ENCODE assay signal across 10 cellular contexts in the genomic region with DNA sequence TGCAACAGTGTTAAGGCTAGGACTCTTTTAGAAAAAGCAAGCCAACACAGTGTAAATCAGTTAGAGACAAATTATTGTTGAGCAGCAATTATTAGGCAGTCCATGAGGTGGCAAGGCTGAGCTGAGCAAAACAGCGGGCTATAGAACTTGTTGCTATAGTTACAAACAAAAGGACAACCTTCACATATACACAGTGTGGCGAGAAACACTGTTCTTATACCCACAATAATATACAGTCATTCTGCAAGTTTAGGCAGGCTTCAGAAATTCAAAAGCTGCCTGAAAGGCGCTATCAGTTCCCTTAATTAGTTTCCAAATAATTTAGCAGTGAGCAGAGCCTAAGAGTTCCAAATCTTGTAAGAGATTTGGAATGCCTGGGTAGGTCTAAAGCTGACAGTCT. TPM values are rescaled to one million over a fixed set of nuclear protein-coding genes. Genes with fewer than 3 reads are reported as not detected.
A peak's percentile ranks its signal among the peaks of the same experiment; 100 is the strongest.
DNase-seq lines count a peak whose midpoint lies in the region; ATAC-seq, FAIRE-seq and TF ChIP-seq lines count a peak whose summit lies in the region.
"Not testable (repeated sequence)": the region's sequence is repeated elsewhere in the genome, so short reads cannot be mapped to it uniquely, and the experiment has no call there.
"Had no signal": no experiment of that assay in that cellular context is flagged by ENCODE, and none has a peak within 500 bp of the region (broad histone marks: within the 10 kb centered on the region; RNA-seq: fewer than 3 reads in every experiment).

No MANE protein-coding gene starts in this region.

- TF ChIP-seq CTCF in A549 (IDR thresholded peaks at IDR 0.05); mucosa of descending colon (IDR thresholded peaks at IDR 0.05): not testable (repeated sequence)
- peak in 1 of 2 donors; percentile 16 for TF ChIP-seq CTCF in mammary epithelial cell (conservative IDR thresholded peaks at IDR 0.05 in 1 of 2, IDR thresholded peaks at IDR 0.05 in 1 of 2; ENCODE audit: extremely low read depth in 1 of 2, insufficient read depth in 1 of 2, low read depth in 1 of 2, low read length in 2 of 2)

- CTCF ChIA-PET in A549 (lab: Yijun Ruan, JAX); mammary epithelial cell (lab: Charles Lee; ENCODE audit: low non-redundant PET): not testable (repeated sequence)

- H3K4me3 ChIP-seq in A549; mammary epithelial cell (replicated peaks in 1 of 3; ENCODE audit: insufficient read depth in 1 of 3, low read depth in 2 of 3, low read length in 3 of 3); mucosa of descending colon: not testable (repeated sequence)

- not testable (repeated sequence) for H4K20me1 ChIP-seq in mammary epithelial cell (ENCODE audit: insufficient read depth, low read length)

- not testable (repeated sequence) for TF ChIP-seq RAD21 in A549 (conservative IDR thresholded peaks at IDR 0.05 in 1 of 2, IDR thresholded peaks at IDR 0.05 in 1 of 2)

- WGBS in A549 (ENCODE audit: missing lambda C conversion rate): 78% methylated on average over 3 of the region's 3 CpGs
- 0% methylated on average over 2 of the region's 3 CpGs for WGBS in mammary epithelial cell (ENCODE audit: low coverage, missing lambda C conversion rate)

- not testable (repeated sequence) for H3K4me2 ChIP-seq in A549; mammary epithelial cell (ENCODE audit: insufficient read depth, low read depth, low read length)

- not testable (repeated sequence) for H3K27me3 ChIP-seq in mammary epithelial cell (ENCODE audit: insufficient read depth, low read length)

- not testable (repeated sequence) for TF ChIP-seq EP300 in A549 (IDR thresholded peaks at IDR 0.05)

- H3K36me3 ChIP-seq in mammary epithelial cell (ENCODE audit: insufficient read depth, low read length); mucosa of descending colon (ENCODE audit: low read depth): not testable (repeated sequence)

- H3K4me1 ChIP-seq in A549 (peaks cover 12% of the 10 kb centered on the region), mammary epithelial cell (ENCODE audit: insufficient read depth, low read length) (peaks cover 13% of the 10 kb centered on the region)
- H3K4me1 ChIP-seq in mucosa of descending colon (ENCODE audit: low read depth): not testable (repeated sequence)

- FAIRE-seq in A549 (lab: Jason Lieb, UNC): peak; percentile 32

- not testable (repeated sequence) for H3K79me2 ChIP-seq in mammary epithelial cell (ENCODE audit: insufficient read depth, low read length)

- POLR2A ChIA-PET in A549 (lab: Yijun Ruan, JAX): not testable (repeated sequence)

- TF ChIP-seq POLR2A in A549 (IDR thresholded peaks at IDR 0.05; ENCODE audit: low read length): not testable (repeated sequence)

- intact Hi-C loops in mammary epithelial cell (cut with micrococcal nuclease); mucosa of descending colon (cut with DNase I, micrococcal nuclease): not testable (repeated sequence)

- in situ Hi-C loops in SK-MEL-5 (cut with HindIII; ENCODE audit: low pct_unique_long_range_greater_than_20kb, low sequenced_read_pairs); mammary epithelial cell (cut with MboI; ENCODE audit: low sequenced_read_pairs in 2 of 2): not testable (repeated sequence)

- DNase-seq in A549 (ENCODE audit: low read depth in 1 of 2, low spot score in 1 of 2); mucosa of descending colon: not testable (repeated sequence)
- DNase-seq in SK-MEL-5 (ENCODE audit: low read depth, low spot score): peak; percentile 13
- DNase-seq in mammary epithelial cell: peak; percentile 73

- not testable (repeated sequence) for H3K27ac ChIP-seq in A549
- peak overlapping the region; percentile 97 for H3K27ac ChIP-seq in mammary epithelial cell (ENCODE audit: insufficient read depth, low read depth, low read length)

- dilution Hi-C loops in mammary epithelial cell (cut with HindIII; ENCODE audit: low sequenced_read_pairs): not testable (repeated sequence)

- not testable (repeated sequence) for BruUV-seq in mammary epithelial cell (replicated peaks; lab: Mats Ljungman, UMichigan)

- H3K9me3 ChIP-seq in A549; mammary epithelial cell (replicated peaks; ENCODE audit: insufficient read depth, low read length); mucosa of descending colon: not testable (repeated sequence)

- ATAC-seq in A549 (peak; percentile 60 to 78; a peak in 5 of 6 replicates), GM18867 (IDR thresholded peaks at IDR 0.05; ENCODE audit: unreplicated experiment) (peak; percentile 66), GM21526 (IDR thresholded peaks at IDR 0.05; ENCODE audit: low FRiP score, unreplicated experiment) (peak; percentile 42), HG02885 (IDR thresholded peaks at IDR 0.05; ENCODE audit: poor library complexity, unreplicated experiment) (peak; percentile 52), HG03469 (IDR thresholded peaks at IDR 0.05; ENCODE audit: unreplicated experiment) (peak; percentile 34), mucosa of descending colon (peak; percentile 51)

- not testable (repeated sequence) for H2AFZ ChIP-seq in mammary epithelial cell (ENCODE audit: low read depth, low read length)

- H3K9ac ChIP-seq in mammary epithelial cell (ENCODE audit: insufficient read depth, low read length): peak overlapping the region; percentile 19

RNA-seq across cellular contexts. Expression of gene FAM185A, which starts 33.1 kb away (rescaled TPM):
- polyA plus RNA-seq in A549 (2011; rRNA removed) (6.9 and 9.1 TPM in 2 replicates), A549 (2017; fragmentation: RNase III; extraction: RNeasy Plus Mini Kit Qiagen cat#74134 plus additional on column Dnase treatment) (7.4 to 8.1 TPM (median 7.5 TPM) in 3 replicates), mammary epithelial cell (4.5 TPM)
- 10.3 and 10.8 TPM in 2 replicates for polyA plus RNA-seq in A549 (2012; cell fraction: cytosol; rRNA removed)
- polyA plus RNA-seq in A549 (2012; cell fraction: nucleus; rRNA removed): 15.9 and 16.9 TPM in 2 replicates
- polyA minus RNA-seq in A549 (2011; rRNA and poly(A)+ RNA removed): 8.9 and 9.7 TPM in 2 replicates
- total RNA-seq in SK-MEL-5 (2014; rRNA removed; shearing (Covaris generic)): 12.3 and 12.5 TPM in 2 replicates
- 12.3 and 13.5 TPM in 2 replicates for polyA plus RNA-seq in SK-MEL-5 (2015; cell fraction: cytosol; rRNA removed)
- 19.1 and 25.5 TPM in 2 replicates for polyA plus RNA-seq in SK-MEL-5 (2015; cell fraction: nucleus; rRNA removed)
- total RNA-seq in mammary epithelial cell (10 to 100 TPM in 1 of 2 donors, 1 to 10 TPM in 1; 8.9 to 13.8 TPM), mucosa of descending colon (10 to 100 TPM in 2 of 3 donors, 1 to 10 TPM in 1; 8.7 to 12.2 (median 10.4) TPM)
- 11.3 TPM for polyA minus RNA-seq in mammary epithelial cell

RNA-seq across cellular contexts. Expression of gene POLR2J2, which starts 44.3 kb away (rescaled TPM):
- 1.3 and 3.0 TPM in 2 replicates for polyA plus RNA-seq in A549 (2011; rRNA removed)
- 0.22 and 0.34 TPM in 2 replicates for polyA plus RNA-seq in A549 (2012; cell fraction: cytosol; rRNA removed)
- 1.5 and 1.6 TPM in 2 replicates for polyA plus RNA-seq in A549 (2012; cell fraction: nucleus; rRNA removed)
- 0.19 to 0.53 TPM (median 0.43 TPM) in 3 replicates for polyA plus RNA-seq in A549 (2017; fragmentation: RNase III; extraction: RNeasy Plus Mini Kit Qiagen cat#74134 plus additional on column Dnase treatment)
- 2.8 and 4.1 TPM in 2 replicates for polyA minus RNA-seq in A549 (2011; rRNA and poly(A)+ RNA removed)
- total RNA-seq in SK-MEL-5 (2014; rRNA removed; shearing (Covaris generic)): 2.4 and 2.5 TPM in 2 replicates
- 0.13 and 1.1 TPM in 2 replicates for polyA plus RNA-seq in SK-MEL-5 (2015; cell fraction: cytosol; rRNA removed)
- 23.0 and 30.9 TPM in 2 replicates for polyA plus RNA-seq in SK-MEL-5 (2015; cell fraction: nucleus; rRNA removed)
- 10 to 100 TPM in 1 of 2 donors, 1 to 10 TPM in 1; 4.2 to 12.1 TPM for total RNA-seq in mammary epithelial cell
- polyA plus RNA-seq in mammary epithelial cell: 0.41 TPM
- polyA minus RNA-seq in mammary epithelial cell: not detected
- total RNA-seq in mucosa of descending colon: 10 to 100 TPM in 1 of 3 donors, 1 to 10 TPM in 2; 6.5 to 14.7 (median 8.8) TPM
- total RNA-seq: ascending aorta, G401 had no signal
